In the genomic region with DNA sequence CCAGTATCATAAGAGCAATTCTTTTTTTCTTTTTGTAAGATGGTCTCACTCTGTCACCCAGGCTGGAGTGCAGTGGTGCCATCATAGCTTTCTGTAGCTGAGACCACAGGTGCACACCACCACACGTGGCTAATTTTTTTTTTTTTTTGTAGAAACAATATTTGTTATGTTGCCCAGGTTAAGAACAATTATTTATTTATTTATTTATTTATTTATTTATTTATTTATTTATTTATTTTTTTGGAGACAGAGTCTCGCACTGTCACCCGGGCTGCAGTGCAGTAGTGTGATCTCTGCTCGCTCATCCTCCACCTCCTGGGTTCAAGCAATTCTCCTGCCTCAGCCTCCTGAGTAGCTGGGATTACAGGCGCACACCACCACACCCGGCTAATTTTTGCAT, we compare ENCODE assay signal across 1 cellular context.
A peak's percentile ranks its signal among the peaks of the same experiment; 100 is the strongest.
TF ChIP-seq lines count a peak whose summit lies in the region.

No MANE protein-coding gene starts in this region.

TF ChIP-seq in HEK293, 187 proteins besides CTCF, POLR2A, EP300 and RAD21 (continued from another document):
- TF ChIP-seq ZNF138 (tag by site-specific recombination; IDR thresholded peaks at IDR 0.05; ENCODE audit: borderline replicate concordance) (peak; percentile 83; the same call in 1 of the 2 replicates), ZNF558 (tag by site-specific recombination; IDR thresholded peaks at IDR 0.05) (peak; percentile 72; the same call in 1 of the 2 replicates), ZNF530 (tag by site-specific recombination; IDR thresholded peaks at IDR 0.05; ENCODE audit: low read depth) (peak; percentile 39; the same call in 1 of the 2 replicates), ZNF341 (tag by site-specific recombination; IDR thresholded peaks at IDR 0.05; ENCODE audit: low read depth) (peak; percentile 30; the same call in 1 of the 2 replicates), ZNF629 (tag by site-specific recombination; IDR thresholded peaks at IDR 0.05) (peak; percentile 70), ZNF510 (tag by site-specific recombination; IDR thresholded peaks at IDR 0.05; ENCODE audit: insufficient replicate concordance) (peak; percentile 79), ZNF654 (tag by site-specific recombination; IDR thresholded peaks at IDR 0.05; ENCODE audit: low read depth) (peak; percentile 63), ZBTB21 (tag by site-specific recombination; IDR thresholded peaks at IDR 0.05) (peak; percentile 60; the same call in 1 of the 2 replicates), ZNF529 (tag by site-specific recombination; IDR thresholded peaks at IDR 0.05; ENCODE audit: insufficient replicate concordance) (peak; percentile 52), ZNF623 (tag by site-specific recombination; IDR thresholded peaks at IDR 0.05) (peak; percentile 81), ZBTB8A (tag by site-specific recombination; IDR thresholded peaks at IDR 0.05) (peak; percentile 81), ZNF664 (tag by site-specific recombination; IDR thresholded peaks at IDR 0.05) (peak; percentile 75), ZNF501 (tag by site-specific recombination; IDR thresholded peaks at IDR 0.05) (peak; percentile 63; the same call in 1 of the 2 replicates), RBAK (tag by site-specific recombination; IDR thresholded peaks at IDR 0.05) (0 out of 2 replicates have a peak, but pooled peaks have one; percentile 44), ZNF791 (tag by site-specific recombination; IDR thresholded peaks at IDR 0.05) (peak; percentile 72), ZNF140 (tag by site-specific recombination; IDR thresholded peaks at IDR 0.05) (peak; percentile 89; the same call in 1 of the 2 replicates), ZNF555 (tag by site-specific recombination; conservative IDR thresholded peaks at IDR 0.05) (peak; percentile 90), ZXDB (tag by site-specific recombination; IDR thresholded peaks at IDR 0.05) (peak; percentile 77), ZNF292 (tag by site-specific recombination; IDR thresholded peaks at IDR 0.05; ENCODE audit: borderline replicate concordance, low read depth) (peak; percentile 39; the same call in 1 of the 2 replicates), ZNF354C (tag by site-specific recombination; IDR thresholded peaks at IDR 0.05; ENCODE audit: borderline replicate concordance, low read depth) (peak; percentile 81; the same call in 1 of the 2 replicates), ZNF560 (tag by site-specific recombination; IDR thresholded peaks at IDR 0.05; ENCODE audit: borderline replicate concordance) (peak; percentile 91; the same call in 1 of the 2 replicates), GFI1B (tag by site-specific recombination; IDR thresholded peaks at IDR 0.05) (peak; percentile 43; the same call in 1 of the 2 replicates), ZNF404 (tag by site-specific recombination; IDR thresholded peaks at IDR 0.05) (0 out of 2 replicates have a peak, but pooled peaks have one; percentile 56), ZNF426 (tag by site-specific recombination; IDR thresholded peaks at IDR 0.05) (peak; percentile 92), ZNF514 (tag by site-specific recombination; IDR thresholded peaks at IDR 0.05) (0 out of 2 replicates have a peak, but pooled peaks have one; percentile 32), OVOL3 (tag by site-specific recombination; IDR thresholded peaks at IDR 0.05) (peak; percentile 52; the same call in 1 of the 2 replicates)
- TF ChIP-seq, protein P1, sequence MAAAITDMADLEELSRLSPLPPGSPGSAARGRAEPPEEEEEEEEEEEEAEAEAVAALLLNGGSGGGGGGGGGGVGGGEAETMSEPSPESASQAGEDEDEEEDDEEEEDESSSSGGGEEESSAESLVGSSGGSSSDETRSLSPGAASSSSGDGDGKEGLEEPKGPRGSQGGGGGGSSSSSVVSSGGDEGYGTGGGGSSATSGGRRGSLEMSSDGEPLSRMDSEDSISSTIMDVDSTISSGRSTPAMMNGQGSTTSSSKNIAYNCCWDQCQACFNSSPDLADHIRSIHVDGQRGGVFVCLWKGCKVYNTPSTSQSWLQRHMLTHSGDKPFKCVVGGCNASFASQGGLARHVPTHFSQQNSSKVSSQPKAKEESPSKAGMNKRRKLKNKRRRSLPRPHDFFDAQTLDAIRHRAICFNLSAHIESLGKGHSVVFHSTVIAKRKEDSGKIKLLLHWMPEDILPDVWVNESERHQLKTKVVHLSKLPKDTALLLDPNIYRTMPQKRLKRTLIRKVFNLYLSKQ (tag by site-specific recombination; IDR thresholded peaks at IDR 0.05; ENCODE audit: borderline replicate concordance): peak; percentile 57; the same call in 1 of the 2 replicates
- TF ChIP-seq, protein P2, sequence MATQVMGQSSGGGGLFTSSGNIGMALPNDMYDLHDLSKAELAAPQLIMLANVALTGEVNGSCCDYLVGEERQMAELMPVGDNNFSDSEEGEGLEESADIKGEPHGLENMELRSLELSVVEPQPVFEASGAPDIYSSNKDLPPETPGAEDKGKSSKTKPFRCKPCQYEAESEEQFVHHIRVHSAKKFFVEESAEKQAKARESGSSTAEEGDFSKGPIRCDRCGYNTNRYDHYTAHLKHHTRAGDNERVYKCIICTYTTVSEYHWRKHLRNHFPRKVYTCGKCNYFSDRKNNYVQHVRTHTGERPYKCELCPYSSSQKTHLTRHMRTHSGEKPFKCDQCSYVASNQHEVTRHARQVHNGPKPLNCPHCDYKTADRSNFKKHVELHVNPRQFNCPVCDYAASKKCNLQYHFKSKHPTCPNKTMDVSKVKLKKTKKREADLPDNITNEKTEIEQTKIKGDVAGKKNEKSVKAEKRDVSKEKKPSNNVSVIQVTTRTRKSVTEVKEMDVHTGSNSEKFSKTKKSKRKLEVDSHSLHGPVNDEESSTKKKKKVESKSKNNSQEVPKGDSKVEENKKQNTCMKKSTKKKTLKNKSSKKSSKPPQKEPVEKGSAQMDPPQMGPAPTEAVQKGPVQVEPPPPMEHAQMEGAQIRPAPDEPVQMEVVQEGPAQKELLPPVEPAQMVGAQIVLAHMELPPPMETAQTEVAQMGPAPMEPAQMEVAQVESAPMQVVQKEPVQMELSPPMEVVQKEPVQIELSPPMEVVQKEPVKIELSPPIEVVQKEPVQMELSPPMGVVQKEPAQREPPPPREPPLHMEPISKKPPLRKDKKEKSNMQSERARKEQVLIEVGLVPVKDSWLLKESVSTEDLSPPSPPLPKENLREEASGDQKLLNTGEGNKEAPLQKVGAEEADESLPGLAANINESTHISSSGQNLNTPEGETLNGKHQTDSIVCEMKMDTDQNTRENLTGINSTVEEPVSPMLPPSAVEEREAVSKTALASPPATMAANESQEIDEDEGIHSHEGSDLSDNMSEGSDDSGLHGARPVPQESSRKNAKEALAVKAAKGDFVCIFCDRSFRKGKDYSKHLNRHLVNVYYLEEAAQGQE (tag by site-specific recombination; IDR thresholded peaks at IDR 0.05): peak; percentile 82
- TF ChIP-seq, protein P3, sequence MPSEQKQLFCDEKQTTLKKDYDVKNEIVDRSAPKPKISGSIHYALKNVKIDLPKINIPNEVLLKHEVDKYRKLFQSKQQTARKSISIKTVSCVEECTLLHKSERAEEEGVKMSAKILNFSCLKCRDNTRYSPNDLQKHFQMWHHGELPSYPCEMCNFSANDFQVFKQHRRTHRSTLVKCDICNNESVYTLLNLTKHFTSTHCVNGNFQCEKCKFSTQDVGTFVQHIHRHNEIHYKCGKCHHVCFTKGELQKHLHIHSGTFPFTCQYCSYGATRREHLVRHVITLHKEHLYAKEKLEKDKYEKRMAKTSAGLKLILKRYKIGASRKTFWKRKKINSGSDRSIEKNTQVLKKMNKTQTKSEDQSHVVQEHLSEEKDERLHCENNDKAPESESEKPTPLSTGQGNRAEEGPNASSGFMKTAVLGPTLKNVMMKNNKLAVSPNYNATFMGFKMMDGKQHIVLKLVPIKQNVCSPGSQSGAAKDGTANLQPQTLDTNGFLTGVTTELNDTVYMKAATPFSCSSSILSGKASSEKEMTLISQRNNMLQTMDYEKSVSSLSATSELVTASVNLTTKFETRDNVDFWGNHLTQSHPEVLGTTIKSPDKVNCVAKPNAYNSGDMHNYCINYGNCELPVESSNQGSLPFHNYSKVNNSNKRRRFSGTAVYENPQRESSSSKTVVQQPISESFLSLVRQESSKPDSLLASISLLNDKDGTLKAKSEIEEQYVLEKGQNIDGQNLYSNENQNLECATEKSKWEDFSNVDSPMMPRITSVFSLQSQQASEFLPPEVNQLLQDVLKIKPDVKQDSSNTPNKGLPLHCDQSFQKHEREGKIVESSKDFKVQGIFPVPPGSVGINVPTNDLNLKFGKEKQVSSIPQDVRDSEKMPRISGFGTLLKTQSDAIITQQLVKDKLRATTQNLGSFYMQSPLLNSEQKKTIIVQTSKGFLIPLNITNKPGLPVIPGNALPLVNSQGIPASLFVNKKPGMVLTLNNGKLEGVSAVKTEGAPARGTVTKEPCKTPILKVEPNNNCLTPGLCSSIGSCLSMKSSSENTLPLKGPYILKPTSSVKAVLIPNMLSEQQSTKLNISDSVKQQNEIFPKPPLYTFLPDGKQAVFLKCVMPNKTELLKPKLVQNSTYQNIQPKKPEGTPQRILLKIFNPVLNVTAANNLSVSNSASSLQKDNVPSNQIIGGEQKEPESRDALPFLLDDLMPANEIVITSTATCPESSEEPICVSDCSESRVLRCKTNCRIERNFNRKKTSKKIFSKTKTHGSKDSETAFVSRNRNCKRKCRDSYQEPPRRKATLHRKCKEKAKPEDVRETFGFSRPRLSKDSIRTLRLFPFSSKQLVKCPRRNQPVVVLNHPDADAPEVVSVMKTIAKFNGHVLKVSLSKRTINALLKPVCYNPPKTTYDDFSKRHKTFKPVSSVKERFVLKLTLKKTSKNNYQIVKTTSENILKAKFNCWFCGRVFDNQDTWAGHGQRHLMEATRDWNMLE (tag by site-specific recombination; conservative IDR thresholded peaks at IDR 0.05; ENCODE audit: low read depth): peak; percentile 94
